ENCODE assay signal across 1 cellular context in genomic region chr2:38783586-38783985, GRCh38.
TF ChIP-seq lines count a peak whose summit lies in the region.

No MANE protein-coding gene starts in this region.

TF ChIP-seq in HepG2, 621 proteins besides CTCF, POLR2A, EP300 and RAD21 (continued from another document):
- no peak for TF ChIP-seq ZUFSP (CRISPR knock-in tag; IDR thresholded peaks at IDR 0.05; ENCODE audit: borderline replicate concordance)
- no peak for TF ChIP-seq HNRNPK (IDR thresholded peaks at IDR 0.05; ENCODE audit: low read depth, low read length, poor library complexity, severe bottlenecking)
- TF ChIP-seq NFYB (CRISPR knock-in tag; IDR thresholded peaks at IDR 0.05) = no peak
- TF ChIP-seq ZNF550 (CRISPR knock-in tag; IDR thresholded peaks at IDR 0.05; ENCODE audit: borderline replicate concordance) = no peak
- TF ChIP-seq ZBTB10 (CRISPR knock-in tag; IDR thresholded peaks at IDR 0.05; ENCODE audit: borderline replicate concordance) = no peak
- no peak for TF ChIP-seq ZNF18 (CRISPR knock-in tag; IDR thresholded peaks at IDR 0.05; ENCODE audit: insufficient replicate concordance)
- no peak for TF ChIP-seq IRF9 (CRISPR knock-in tag; IDR thresholded peaks at IDR 0.05; ENCODE audit: borderline replicate concordance)
- TF ChIP-seq ZBTB44 (CRISPR knock-in tag; IDR thresholded peaks at IDR 0.05) = no peak
- no peak for TF ChIP-seq TAF15 (IDR thresholded peaks at IDR 0.05; ENCODE audit: low read depth, low read length, poor library complexity, severe bottlenecking)
- no peak for TF ChIP-seq KLF11 (CRISPR knock-in tag; IDR thresholded peaks at IDR 0.05)
- TF ChIP-seq ZBTB20 (CRISPR knock-in tag; IDR thresholded peaks at IDR 0.05; ENCODE audit: borderline replicate concordance, low read depth) = no peak
- TF ChIP-seq TEAD2 (CRISPR knock-in tag; IDR thresholded peaks at IDR 0.05) = no peak
- TF ChIP-seq CEBPZ (IDR thresholded peaks at IDR 0.05; ENCODE audit: low read length) = no peak
- no peak for TF ChIP-seq SIN3B (IDR thresholded peaks at IDR 0.05; ENCODE audit: low read length)
